In the genomic region with DNA sequence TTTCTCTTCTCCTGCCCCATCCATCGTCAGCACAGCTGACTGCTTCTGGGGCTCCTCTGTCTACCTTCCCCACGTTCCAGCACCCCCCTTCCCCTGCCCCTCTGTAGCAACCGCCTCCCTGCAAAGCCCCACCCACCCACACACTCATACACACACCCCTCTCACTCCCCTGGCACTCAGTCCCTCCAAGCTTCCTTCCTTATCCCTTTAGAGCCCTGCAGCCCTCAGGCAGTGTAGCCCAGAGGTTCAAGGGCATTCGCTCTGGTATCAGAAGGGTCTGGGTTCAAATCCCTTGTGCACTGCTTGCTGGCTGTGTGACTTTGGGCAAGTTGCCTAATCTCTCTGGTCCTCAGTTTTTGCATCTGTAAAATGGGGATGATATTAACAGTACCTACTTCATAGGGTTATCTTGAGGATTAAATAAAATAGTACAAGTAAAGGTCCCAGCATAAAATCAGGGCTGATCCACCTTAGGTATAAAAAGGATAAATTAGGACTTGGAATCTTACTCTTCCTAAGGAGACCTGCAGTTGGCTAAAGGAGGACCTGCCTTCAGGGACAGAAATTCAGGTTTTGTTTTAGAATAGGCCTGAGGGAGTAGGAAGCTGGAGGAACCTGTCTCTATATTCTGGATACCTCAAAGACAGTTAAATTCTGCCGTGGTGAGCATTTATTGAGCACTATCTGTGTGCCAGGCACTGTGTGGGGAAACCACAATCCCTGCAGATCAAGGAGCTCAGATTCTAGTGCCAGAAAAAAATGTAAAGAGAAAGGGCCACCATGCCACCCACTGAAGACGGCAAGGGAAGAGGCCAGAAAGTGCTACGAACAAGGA, we compare ENCODE assay signal across 12 cellular contexts.
DNase-seq lines count a peak whose midpoint lies in the region; ATAC-seq, FAIRE-seq and TF ChIP-seq lines count a peak whose summit lies in the region.
"Had no signal": no experiment of that assay in that cellular context is flagged by ENCODE, and none has a peak within 500 bp of the region (broad histone marks: within the 10 kb centered on the region; RNA-seq: fewer than 3 reads in every experiment).

No MANE protein-coding gene starts in this region.

- intact Hi-C loops in K562 (cut with micrococcal nuclease) = no loop called here

- no peak for TF ChIP-seq EP300 in K562 (IDR thresholded peaks at IDR 0.05; ENCODE audit: low read length)

- TF ChIP-seq CTCF in C4-2B (conservative IDR thresholded peaks at IDR 0.05) (no peak), K562 (IDR thresholded peaks at IDR 0.05 in 2 of 3, conservative IDR thresholded peaks at IDR 0.05 in 1 of 3; ENCODE audit: insufficient read depth in 2 of 3, low read depth in 1 of 3, low read length in 3 of 3) (no peak), keratinocyte (optimal IDR thresholded peaks at IDR 0.05 in 1 of 3, IDR thresholded peaks at IDR 0.05 in 1 of 3, conservative IDR thresholded peaks at IDR 0.05 in 1 of 3; ENCODE audit: extremely low read depth in 1 of 3, insufficient read depth in 2 of 3, low read length in 3 of 3) (no peak), BE2C (IDR thresholded peaks at IDR 0.05; ENCODE audit: low read depth, low read length) (no peak)

- peak overlapping the region; percentile 56 for H3K27ac ChIP-seq in C4-2B
- no peak overlapping the region for H3K27ac ChIP-seq in K562 (ENCODE audit: extremely low read depth, low read depth, low read length)
- no peak overlapping the region for H3K27ac ChIP-seq in keratinocyte (ENCODE audit: control insufficient read depth, insufficient read depth, low read length)
- H3K27ac ChIP-seq: SJSA1 had no signal

- POLR2A ChIA-PET in K562 (lab: Yijun Ruan, JAX) = interaction anchor here (0.5 to 1.0 kb wide), 2 partner anchors 9 to 468 kb away, joined by 3 read pairs; no protein-coding TSS in a partner anchor

- H3K79me2 ChIP-seq in K562 (ENCODE audit: control insufficient read depth, insufficient read depth, low read length) (no peaks in the 10 kb centered on the region), keratinocyte (ENCODE audit: control insufficient read depth, insufficient read depth, low read length) (no peaks in the 10 kb centered on the region)

- H3K4me2 ChIP-seq in K562 (ENCODE audit: insufficient read depth, low read length) (no peak overlapping the region), keratinocyte (ENCODE audit: control insufficient read depth, extremely low read depth, insufficient read depth, low read depth, low read length) (no peak overlapping the region), skeletal muscle satellite cell (ENCODE audit: low read length) (peak overlapping the region; percentile 66)

- H3K9me3 ChIP-seq in K562 (replicated peaks; ENCODE audit: control insufficient read depth, insufficient read depth, low read depth, low read length) (no peaks in the 10 kb centered on the region), keratinocyte (ENCODE audit: control insufficient read depth, low read depth, low read length) (no peaks in the 10 kb centered on the region), skeletal muscle satellite cell (replicated peaks; ENCODE audit: low read length) (no peaks in the 10 kb centered on the region), BE2C (no peaks in the 10 kb centered on the region)
- H3K9me3 ChIP-seq: SJSA1 had no signal

- H3K9me1 ChIP-seq in K562 (ENCODE audit: control insufficient read depth, insufficient read depth, low read length) (no peaks in the 10 kb centered on the region), keratinocyte (ENCODE audit: control insufficient read depth, extremely low read depth, insufficient read depth, low read length) (no peaks in the 10 kb centered on the region)

- ATAC-seq in K562 (no peak), GM21737 (IDR thresholded peaks at IDR 0.05; ENCODE audit: unreplicated experiment) (no peak)

- H3K9ac ChIP-seq in K562 (ENCODE audit: insufficient read depth in 1 of 2, low read depth in 2 of 2, low read length in 2 of 2) = no peak overlapping the region
- no peak overlapping the region for H3K9ac ChIP-seq in keratinocyte (ENCODE audit: control insufficient read depth, extremely low read depth, insufficient read depth, low read length)
- H3K9ac ChIP-seq in skeletal muscle satellite cell (ENCODE audit: low read depth, low read length) = peak overlapping the region; percentile 41

- dilution Hi-C loops in keratinocyte (cut with MboI; ENCODE audit: extremely low pct_ligation_motif_present, low sequenced_read_pairs) = no loop called here

- in situ Hi-C loops in K562 (cut with MboI) = no loop called here

- CTCF ChIA-PET in K562 (lab: Yijun Ruan, JAX; ENCODE audit: low intra/inter-chr PET ratio) = no interaction called here

- TF ChIP-seq RAD21 in K562 (CRISPR knock-in tag; conservative IDR thresholded peaks at IDR 0.05 in 1 of 2, IDR thresholded peaks at IDR 0.05 in 1 of 2) = no peak

- no peaks in the 10 kb centered on the region for H3K36me3 ChIP-seq in K562 (ENCODE audit: control insufficient read depth, insufficient read depth, low read length)
- no peaks in the 10 kb centered on the region for H3K36me3 ChIP-seq in keratinocyte (ENCODE audit: control insufficient read depth in 2 of 2, extremely low read depth in 1 of 2, insufficient read depth in 2 of 2, low read length in 2 of 2)
- no peaks in the 10 kb centered on the region for H3K36me3 ChIP-seq in skeletal muscle satellite cell (ENCODE audit: insufficient read depth, low read length)
- H3K36me3 ChIP-seq in BE2C = no peaks in the 10 kb centered on the region
- H3K36me3 ChIP-seq: SJSA1 had no signal

- FAIRE-seq in K562 (lab: Jason Lieb, UNC) = no peak
- FAIRE-seq in keratinocyte (lab: Jason Lieb, UNC) = no peak

- H3K4me1 ChIP-seq in K562 (replicated peaks in 1 of 2; ENCODE audit: control insufficient read depth in 2 of 2, insufficient read depth in 2 of 2, low read length in 2 of 2) (no peaks in the 10 kb centered on the region; a peak in 1 of 5 replicates), keratinocyte (ENCODE audit: control insufficient read depth, extremely low read depth, insufficient read depth, low read length) (no peaks in the 10 kb centered on the region), skeletal muscle satellite cell (ENCODE audit: control insufficient read depth, insufficient read depth, low read length) (peaks cover 27% of the 10 kb centered on the region), BE2C (no peaks in the 10 kb centered on the region; the same call in 1 of the 2 replicates)

- H2AFZ ChIP-seq in K562 (ENCODE audit: low read depth, low read length) (no peak overlapping the region), keratinocyte (ENCODE audit: control insufficient read depth, low read length) (peak overlapping the region; percentile 0)

- BruUV-seq in K562 (replicated peaks; lab: Mats Ljungman, UMichigan) = no TSS peak

- no peaks in the 10 kb centered on the region for H4K20me1 ChIP-seq in K562 (replicated peaks; ENCODE audit: control insufficient read depth, insufficient read depth, low read length)
- no peaks in the 10 kb centered on the region for H4K20me1 ChIP-seq in keratinocyte (ENCODE audit: control insufficient read depth, extremely low read depth, insufficient read depth, low read length)

- TF ChIP-seq POLR2A in K562 (conservative IDR thresholded peaks at IDR 0.05) = no peak

- H3K27me3 ChIP-seq in K562 (ENCODE audit: control insufficient read depth in 2 of 2, insufficient read depth in 2 of 2, low read length in 2 of 2) = peaks cover 6 to 30% of the 10 kb centered on the region in 2 experiments; a peak in 3 of 5 replicates
- peaks cover 23% of the 10 kb centered on the region for H3K27me3 ChIP-seq in keratinocyte (ENCODE audit: control insufficient read depth, extremely low read depth, insufficient read depth, low read length)
- no peaks in the 10 kb centered on the region for H3K27me3 ChIP-seq in skeletal muscle satellite cell (ENCODE audit: control insufficient read depth, insufficient read depth, low read length)
- no peaks in the 10 kb centered on the region for H3K27me3 ChIP-seq in BE2C
- H3K27me3 ChIP-seq: SJSA1 had no signal

- H3K4me3 ChIP-seq in K562 = no peak overlapping the region
- no peak overlapping the region for H3K4me3 ChIP-seq in keratinocyte (ENCODE audit: control insufficient read depth in 2 of 3, extremely low read depth in 1 of 3, insufficient read depth in 2 of 3, low read depth in 1 of 3, low read length in 3 of 3)
- H3K4me3 ChIP-seq in skeletal muscle satellite cell (ENCODE audit: low read length) = no peak overlapping the region
- H3K4me3 ChIP-seq in BE2C (ENCODE audit: low read depth, low read length) = no peak overlapping the region
- H3K4me3 ChIP-seq: SJSA1 had no signal

- DNase-seq in K562 (ENCODE audit: extremely low read depth in 1 of 4, low spot score in 3 of 4) (no peak), keratinocyte (ENCODE audit: low read depth, low spot score) (no peak), H4 (ENCODE audit: low spot score) (no peak), BE2C (no peak), COLO668 (lab: John Stamatoyannopoulos, UW; ENCODE audit: unreplicated experiment) (no peak)
- DNase-seq: activated naive CD4-positive, alpha-beta T cell treated with anti-CD3 and anti-CD28 coated beads for 36 hours; CD4-positive, alpha-beta T cell; effector memory CD4-positive, alpha-beta T cell had no signal

- WGBS in K562 (ENCODE audit: insufficient coverage, low coverage, missing lambda C conversion rate) = 2% methylated on average over 4 of the region's 7 CpGs

TF ChIP-seq in K562, 482 proteins besides CTCF, POLR2A, EP300 and RAD21 (continues in another document):
- no peak for TF ChIP-seq HDGF (IDR thresholded peaks at IDR 0.05)
- no peak for TF ChIP-seq FOXJ2 (tag; IDR thresholded peaks at IDR 0.05)
- TF ChIP-seq ADNP (tag; IDR thresholded peaks at IDR 0.05) = peak; percentile 42; the same call in 1 of the 2 replicates
- no peak for TF ChIP-seq E4F1 (CRISPR knock-in tag; IDR thresholded peaks at IDR 0.05; ENCODE audit: borderline replicate concordance)
- no peak for TF ChIP-seq MEIS2 (IDR thresholded peaks at IDR 0.05; ENCODE audit: partially characterized antibody)
- peak; percentile 77; the same call in 1 of the 2 replicates for TF ChIP-seq BCOR (IDR thresholded peaks at IDR 0.05)
- TF ChIP-seq YBX1 (IDR thresholded peaks at IDR 0.05) = no peak
